Comparison of ENCODE assay signal across 1 cellular context in the genomic region with DNA sequence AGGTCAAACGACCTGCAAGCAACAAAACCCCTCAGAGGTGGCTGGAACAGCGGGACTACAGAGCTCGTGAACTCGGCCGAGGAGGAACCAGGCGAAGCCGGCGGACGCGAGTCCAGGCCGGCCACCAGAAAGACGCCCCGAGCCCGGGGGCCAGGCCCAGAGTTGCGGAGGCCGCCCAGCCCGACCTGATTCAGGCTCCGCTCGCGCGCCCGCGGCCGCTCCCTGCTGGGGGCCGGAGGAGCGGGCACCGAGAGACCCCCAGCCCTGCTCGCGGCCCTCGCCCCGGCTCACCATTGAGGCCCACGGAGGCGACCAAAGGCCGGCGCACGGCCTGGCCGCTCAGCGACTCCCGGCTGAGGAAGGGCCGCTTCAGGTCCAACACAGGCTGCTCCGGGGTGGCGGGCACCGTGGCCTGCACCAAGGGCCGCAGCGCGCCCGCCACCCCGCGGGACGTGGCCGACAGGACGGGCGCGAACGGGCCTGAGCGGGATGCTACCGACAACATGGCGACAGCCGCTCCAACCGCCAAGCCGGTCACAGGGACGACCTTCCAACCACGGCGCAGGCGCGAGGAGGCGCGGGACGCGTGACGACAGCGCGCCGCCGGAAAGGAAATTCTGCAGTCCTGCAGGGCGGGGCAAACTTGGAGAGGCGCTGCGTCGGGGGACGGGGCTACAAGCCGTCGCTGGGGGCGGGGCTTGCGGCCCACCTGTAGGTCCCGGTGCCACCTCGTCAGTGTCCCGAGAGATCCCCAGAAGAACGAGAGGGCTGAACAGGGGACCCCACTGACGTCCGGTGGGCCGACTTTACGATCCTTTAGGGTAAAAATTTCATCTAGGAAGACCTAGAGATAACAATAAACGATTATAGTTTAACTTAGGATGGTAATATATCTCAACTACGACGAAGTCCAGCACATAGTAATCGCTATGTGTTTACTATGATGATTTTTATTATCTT.
TF ChIP-seq lines count a peak whose summit lies in the region.

A gene (minus strand): TSS at position 538 of the 960 bp plus-strand sequence. CDS start 33 bp downstream, at position 505.

TF ChIP-seq in HepG2, 621 proteins besides CTCF, POLR2A, EP300 and RAD21 (continued from another document and continues in another):
- TF ChIP-seq, protein P1, sequence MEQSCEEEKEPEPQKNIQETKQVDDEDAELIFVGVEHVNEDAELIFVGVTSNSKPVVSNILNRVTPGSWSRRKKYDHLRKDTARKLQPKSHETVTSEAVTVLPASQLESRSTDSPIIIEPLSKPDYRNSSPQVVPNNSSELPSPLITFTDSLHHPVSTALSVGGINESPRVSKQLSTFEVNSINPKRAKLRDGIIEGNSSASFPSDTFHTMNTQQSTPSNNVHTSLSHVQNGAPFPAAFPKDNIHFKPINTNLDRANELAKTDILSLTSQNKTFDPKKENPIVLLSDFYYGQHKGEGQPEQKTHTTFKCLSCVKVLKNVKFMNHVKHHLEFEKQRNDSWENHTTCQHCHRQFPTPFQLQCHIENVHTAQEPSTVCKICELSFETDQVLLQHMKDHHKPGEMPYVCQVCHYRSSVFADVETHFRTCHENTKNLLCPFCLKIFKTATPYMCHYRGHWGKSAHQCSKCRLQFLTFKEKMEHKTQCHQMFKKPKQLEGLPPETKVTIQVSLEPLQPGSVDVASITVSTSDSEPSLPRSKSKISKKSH (CRISPR knock-in tag; IDR thresholded peaks at IDR 0.05; ENCODE audit: borderline replicate concordance): 0 out of 2 replicates have a peak, but pooled peaks have one; percentile 58
- TF ChIP-seq, protein P2, sequence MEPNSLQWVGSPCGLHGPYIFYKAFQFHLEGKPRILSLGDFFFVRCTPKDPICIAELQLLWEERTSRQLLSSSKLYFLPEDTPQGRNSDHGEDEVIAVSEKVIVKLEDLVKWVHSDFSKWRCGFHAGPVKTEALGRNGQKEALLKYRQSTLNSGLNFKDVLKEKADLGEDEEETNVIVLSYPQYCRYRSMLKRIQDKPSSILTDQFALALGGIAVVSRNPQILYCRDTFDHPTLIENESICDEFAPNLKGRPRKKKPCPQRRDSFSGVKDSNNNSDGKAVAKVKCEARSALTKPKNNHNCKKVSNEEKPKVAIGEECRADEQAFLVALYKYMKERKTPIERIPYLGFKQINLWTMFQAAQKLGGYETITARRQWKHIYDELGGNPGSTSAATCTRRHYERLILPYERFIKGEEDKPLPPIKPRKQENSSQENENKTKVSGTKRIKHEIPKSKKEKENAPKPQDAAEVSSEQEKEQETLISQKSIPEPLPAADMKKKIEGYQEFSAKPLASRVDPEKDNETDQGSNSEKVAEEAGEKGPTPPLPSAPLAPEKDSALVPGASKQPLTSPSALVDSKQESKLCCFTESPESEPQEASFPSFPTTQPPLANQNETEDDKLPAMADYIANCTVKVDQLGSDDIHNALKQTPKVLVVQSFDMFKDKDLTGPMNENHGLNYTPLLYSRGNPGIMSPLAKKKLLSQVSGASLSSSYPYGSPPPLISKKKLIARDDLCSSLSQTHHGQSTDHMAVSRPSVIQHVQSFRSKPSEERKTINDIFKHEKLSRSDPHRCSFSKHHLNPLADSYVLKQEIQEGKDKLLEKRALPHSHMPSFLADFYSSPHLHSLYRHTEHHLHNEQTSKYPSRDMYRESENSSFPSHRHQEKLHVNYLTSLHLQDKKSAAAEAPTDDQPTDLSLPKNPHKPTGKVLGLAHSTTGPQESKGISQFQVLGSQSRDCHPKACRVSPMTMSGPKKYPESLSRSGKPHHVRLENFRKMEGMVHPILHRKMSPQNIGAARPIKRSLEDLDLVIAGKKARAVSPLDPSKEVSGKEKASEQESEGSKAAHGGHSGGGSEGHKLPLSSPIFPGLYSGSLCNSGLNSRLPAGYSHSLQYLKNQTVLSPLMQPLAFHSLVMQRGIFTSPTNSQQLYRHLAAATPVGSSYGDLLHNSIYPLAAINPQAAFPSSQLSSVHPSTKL (CRISPR knock-in tag; IDR thresholded peaks at IDR 0.05): peak; percentile 32; the same call in 1 of the 2 replicates
- TF ChIP-seq ZNF607 (CRISPR knock-in tag; IDR thresholded peaks at IDR 0.05; ENCODE audit: borderline replicate concordance) (0 out of 2 replicates have a peak, but pooled peaks have one; percentile 52), ETV5 (CRISPR knock-in tag; IDR thresholded peaks at IDR 0.05; ENCODE audit: borderline replicate concordance) (peak; percentile 48; the same call in 1 of the 2 replicates), NR2F6 (IDR thresholded peaks at IDR 0.05) (no peak), NR2F6 (CRISPR knock-in tag; IDR thresholded peaks at IDR 0.05) (0 out of 2 replicates have a peak, but pooled peaks have one; percentile 13), TGIF2 (CRISPR knock-in tag; IDR thresholded peaks at IDR 0.05) (no peak), HCFC1 (IDR thresholded peaks at IDR 0.05; ENCODE audit: low read depth, low read length) (peak; percentile 41; the same call in 1 of the 2 replicates), HOXA3 (CRISPR knock-in tag; IDR thresholded peaks at IDR 0.05) (peak; percentile 95), SMARCE1 (IDR thresholded peaks at IDR 0.05; ENCODE audit: borderline replicate concordance) (no peak), ZSCAN20 (CRISPR knock-in tag; IDR thresholded peaks at IDR 0.05; ENCODE audit: borderline replicate concordance) (0 out of 2 replicates have a peak, but pooled peaks have one; percentile 50), FOXA1 (IDR thresholded peaks at IDR 0.05) (no peak), FOXA1 (CRISPR knock-in tag; IDR thresholded peaks at IDR 0.05) (peak; percentile 11; the same call in 1 of the 2 replicates), ZNF782 (CRISPR knock-in tag; IDR thresholded peaks at IDR 0.05; ENCODE audit: borderline replicate concordance) (0 out of 2 replicates have a peak, but pooled peaks have one; percentile 48), ZNF543 (CRISPR knock-in tag; IDR thresholded peaks at IDR 0.05) (no peak), KDM1A (CRISPR knock-in tag; IDR thresholded peaks at IDR 0.05) (no peak), BCL6 (CRISPR knock-in tag; IDR thresholded peaks at IDR 0.05) (no peak), ERF (CRISPR knock-in tag; IDR thresholded peaks at IDR 0.05) (peak; percentile 33; the same call in 1 of the 2 replicates), ZSCAN21 (CRISPR knock-in tag; IDR thresholded peaks at IDR 0.05; ENCODE audit: borderline replicate concordance) (peak; percentile 66; the same call in 1 of the 2 replicates), THAP11 (CRISPR knock-in tag; IDR thresholded peaks at IDR 0.05) (peak; percentile 88), BRCA1 (CRISPR knock-in tag; IDR thresholded peaks at IDR 0.05) (no peak), ZNF777 (CRISPR knock-in tag; IDR thresholded peaks at IDR 0.05) (no peak), HMG20B (CRISPR knock-in tag; conservative IDR thresholded peaks at IDR 0.05) (no peak), SALL2 (CRISPR knock-in tag; IDR thresholded peaks at IDR 0.05) (0 out of 2 replicates have a peak, but pooled peaks have one; percentile 34), SOX13 (IDR thresholded peaks at IDR 0.05) (no peak), SOX13 (CRISPR knock-in tag; conservative IDR thresholded peaks at IDR 0.05 in 1 of 2, IDR thresholded peaks at IDR 0.05 in 1 of 2) (peak in 1 of 2 experiments; percentile 38; a peak in 1 of 4 replicates), ATF7 (IDR thresholded peaks at IDR 0.05) (no peak), ATF7 (CRISPR knock-in tag; IDR thresholded peaks at IDR 0.05) (no peak), KMT2B (CRISPR knock-in tag; IDR thresholded peaks at IDR 0.05) (peak; percentile 51; the same call in 1 of the 2 replicates), NCOA1 (CRISPR knock-in tag; IDR thresholded peaks at IDR 0.05) (no peak), ZMAT3 (CRISPR knock-in tag; conservative IDR thresholded peaks at IDR 0.05) (no peak), HDAC2 (CRISPR knock-in tag; IDR thresholded peaks at IDR 0.05) (peak; percentile 47), HNRNPLL (IDR thresholded peaks at IDR 0.05; ENCODE audit: low read depth, low read length, poor library complexity, severe bottlenecking) (peak; percentile 42), KLF13 (CRISPR knock-in tag; IDR thresholded peaks at IDR 0.05) (no peak), AGO2 (optimal IDR thresholded peaks at IDR 0.05; ENCODE audit: low read depth, low read length) (peak; percentile 91), YEATS4 (CRISPR knock-in tag; IDR thresholded peaks at IDR 0.05; ENCODE audit: borderline replicate concordance) (peak; percentile 84), NFYC (CRISPR knock-in tag; IDR thresholded peaks at IDR 0.05) (0 out of 2 replicates have a peak, but pooled peaks have one; percentile 12), TAF1 (CRISPR knock-in tag; IDR thresholded peaks at IDR 0.05) (peak; percentile 68), ZMYM4 (CRISPR knock-in tag; IDR thresholded peaks at IDR 0.05) (peak; percentile 87), SALL1 (CRISPR knock-in tag; IDR thresholded peaks at IDR 0.05) (peak; percentile 59), POGZ (CRISPR knock-in tag; IDR thresholded peaks at IDR 0.05) (peak; percentile 87), CBX5 (CRISPR knock-in tag; IDR thresholded peaks at IDR 0.05; ENCODE audit: borderline replicate concordance) (peak; percentile 24; the same call in 1 of the 2 replicates), ZNF563 (CRISPR knock-in tag; IDR thresholded peaks at IDR 0.05) (peak; percentile 75; the same call in 1 of the 2 replicates)
- TF ChIP-seq, protein P3, sequence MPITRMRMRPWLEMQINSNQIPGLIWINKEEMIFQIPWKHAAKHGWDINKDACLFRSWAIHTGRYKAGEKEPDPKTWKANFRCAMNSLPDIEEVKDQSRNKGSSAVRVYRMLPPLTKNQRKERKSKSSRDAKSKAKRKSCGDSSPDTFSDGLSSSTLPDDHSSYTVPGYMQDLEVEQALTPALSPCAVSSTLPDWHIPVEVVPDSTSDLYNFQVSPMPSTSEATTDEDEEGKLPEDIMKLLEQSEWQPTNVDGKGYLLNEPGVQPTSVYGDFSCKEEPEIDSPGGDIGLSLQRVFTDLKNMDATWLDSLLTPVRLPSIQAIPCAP (CRISPR knock-in tag; IDR thresholded peaks at IDR 0.05; ENCODE audit: low read depth): no peak
- TF ChIP-seq, protein P4, sequence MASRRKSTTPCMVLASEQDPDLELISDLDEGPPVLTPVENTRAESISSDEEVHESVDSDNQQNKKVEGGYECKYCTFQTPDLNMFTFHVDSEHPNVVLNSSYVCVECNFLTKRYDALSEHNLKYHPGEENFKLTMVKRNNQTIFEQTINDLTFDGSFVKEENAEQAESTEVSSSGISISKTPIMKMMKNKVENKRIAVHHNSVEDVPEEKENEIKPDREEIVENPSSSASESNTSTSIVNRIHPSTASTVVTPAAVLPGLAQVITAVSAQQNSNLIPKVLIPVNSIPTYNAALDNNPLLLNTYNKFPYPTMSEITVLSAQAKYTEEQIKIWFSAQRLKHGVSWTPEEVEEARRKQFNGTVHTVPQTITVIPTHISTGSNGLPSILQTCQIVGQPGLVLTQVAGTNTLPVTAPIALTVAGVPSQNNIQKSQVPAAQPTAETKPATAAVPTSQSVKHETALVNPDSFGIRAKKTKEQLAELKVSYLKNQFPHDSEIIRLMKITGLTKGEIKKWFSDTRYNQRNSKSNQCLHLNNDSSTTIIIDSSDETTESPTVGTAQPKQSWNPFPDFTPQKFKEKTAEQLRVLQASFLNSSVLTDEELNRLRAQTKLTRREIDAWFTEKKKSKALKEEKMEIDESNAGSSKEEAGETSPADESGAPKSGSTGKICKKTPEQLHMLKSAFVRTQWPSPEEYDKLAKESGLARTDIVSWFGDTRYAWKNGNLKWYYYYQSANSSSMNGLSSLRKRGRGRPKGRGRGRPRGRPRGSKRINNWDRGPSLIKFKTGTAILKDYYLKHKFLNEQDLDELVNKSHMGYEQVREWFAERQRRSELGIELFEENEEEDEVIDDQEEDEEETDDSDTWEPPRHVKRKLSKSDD (CRISPR knock-in tag; IDR thresholded peaks at IDR 0.05; ENCODE audit: low read depth): peak; percentile 55; the same call in 1 of the 2 replicates
- TF ChIP-seq, protein P5, sequence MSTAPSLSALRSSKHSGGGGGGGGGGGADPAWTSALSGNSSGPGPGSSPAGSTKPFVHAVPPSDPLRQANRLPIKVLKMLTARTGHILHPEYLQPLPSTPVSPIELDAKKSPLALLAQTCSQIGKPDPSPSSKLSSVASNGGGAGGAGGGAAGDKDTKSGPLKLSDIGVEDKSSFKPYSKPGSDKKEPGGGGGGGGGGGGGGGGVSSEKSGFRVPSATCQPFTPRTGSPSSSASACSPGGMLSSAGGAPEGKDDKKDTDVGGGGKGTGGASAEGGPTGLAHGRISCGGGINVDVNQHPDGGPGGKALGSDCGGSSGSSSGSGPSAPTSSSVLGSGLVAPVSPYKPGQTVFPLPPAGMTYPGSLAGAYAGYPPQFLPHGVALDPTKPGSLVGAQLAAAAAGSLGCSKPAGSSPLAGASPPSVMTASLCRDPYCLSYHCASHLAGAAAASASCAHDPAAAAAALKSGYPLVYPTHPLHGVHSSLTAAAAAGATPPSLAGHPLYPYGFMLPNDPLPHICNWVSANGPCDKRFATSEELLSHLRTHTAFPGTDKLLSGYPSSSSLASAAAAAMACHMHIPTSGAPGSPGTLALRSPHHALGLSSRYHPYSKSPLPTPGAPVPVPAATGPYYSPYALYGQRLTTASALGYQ (CRISPR knock-in tag; IDR thresholded peaks at IDR 0.05): 0 out of 2 replicates have a peak, but pooled peaks have one; percentile 40
- TF ChIP-seq, protein P6, sequence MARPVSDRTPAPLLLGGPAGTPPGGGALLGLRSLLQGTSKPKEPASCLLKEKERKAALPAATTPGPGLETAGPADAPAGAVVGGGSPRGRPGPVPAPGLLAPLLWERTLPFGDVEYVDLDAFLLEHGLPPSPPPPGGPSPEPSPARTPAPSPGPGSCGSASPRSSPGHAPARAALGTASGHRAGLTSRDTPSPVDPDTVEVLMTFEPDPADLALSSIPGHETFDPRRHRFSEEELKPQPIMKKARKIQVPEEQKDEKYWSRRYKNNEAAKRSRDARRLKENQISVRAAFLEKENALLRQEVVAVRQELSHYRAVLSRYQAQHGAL (CRISPR knock-in tag; IDR thresholded peaks at IDR 0.05; ENCODE audit: not compliant biosample characterization): no peak
- TF ChIP-seq, protein P7, sequence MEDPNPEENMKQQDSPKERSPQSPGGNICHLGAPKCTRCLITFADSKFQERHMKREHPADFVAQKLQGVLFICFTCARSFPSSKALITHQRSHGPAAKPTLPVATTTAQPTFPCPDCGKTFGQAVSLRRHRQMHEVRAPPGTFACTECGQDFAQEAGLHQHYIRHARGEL (CRISPR knock-in tag; IDR thresholded peaks at IDR 0.05): no peak
- TF ChIP-seq, protein P8, sequence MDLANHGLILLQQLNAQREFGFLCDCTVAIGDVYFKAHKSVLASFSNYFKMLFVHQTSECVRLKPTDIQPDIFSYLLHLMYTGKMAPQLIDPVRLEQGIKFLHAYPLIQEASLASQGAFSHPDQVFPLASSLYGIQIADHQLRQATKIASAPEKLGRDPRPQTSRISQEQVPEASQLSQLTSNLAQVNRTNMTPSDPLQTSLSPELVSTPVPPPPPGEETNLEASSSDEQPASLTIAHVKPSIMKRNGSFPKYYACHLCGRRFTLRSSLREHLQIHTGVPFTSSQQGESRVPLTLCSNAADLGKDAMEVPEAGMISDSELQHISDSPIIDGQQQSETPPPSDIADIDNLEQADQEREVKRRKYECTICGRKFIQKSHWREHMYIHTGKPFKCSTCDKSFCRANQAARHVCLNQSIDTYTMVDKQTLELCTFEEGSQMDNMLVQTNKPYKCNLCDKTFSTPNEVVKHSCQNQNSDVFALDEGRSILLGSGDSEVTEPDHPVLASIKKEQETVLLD (CRISPR knock-in tag; IDR thresholded peaks at IDR 0.05; ENCODE audit: low read depth): peak; percentile 30; the same call in 1 of the 2 replicates
- TF ChIP-seq, protein P9, sequence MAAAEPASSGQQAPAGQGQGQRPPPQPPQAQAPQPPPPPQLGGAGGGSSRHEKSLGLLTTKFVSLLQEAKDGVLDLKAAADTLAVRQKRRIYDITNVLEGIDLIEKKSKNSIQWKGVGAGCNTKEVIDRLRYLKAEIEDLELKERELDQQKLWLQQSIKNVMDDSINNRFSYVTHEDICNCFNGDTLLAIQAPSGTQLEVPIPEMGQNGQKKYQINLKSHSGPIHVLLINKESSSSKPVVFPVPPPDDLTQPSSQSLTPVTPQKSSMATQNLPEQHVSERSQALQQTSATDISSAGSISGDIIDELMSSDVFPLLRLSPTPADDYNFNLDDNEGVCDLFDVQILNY (CRISPR knock-in tag; conservative IDR thresholded peaks at IDR 0.05): peak; percentile 61; the same call in 1 of the 2 replicates
